In the genomic region with DNA sequence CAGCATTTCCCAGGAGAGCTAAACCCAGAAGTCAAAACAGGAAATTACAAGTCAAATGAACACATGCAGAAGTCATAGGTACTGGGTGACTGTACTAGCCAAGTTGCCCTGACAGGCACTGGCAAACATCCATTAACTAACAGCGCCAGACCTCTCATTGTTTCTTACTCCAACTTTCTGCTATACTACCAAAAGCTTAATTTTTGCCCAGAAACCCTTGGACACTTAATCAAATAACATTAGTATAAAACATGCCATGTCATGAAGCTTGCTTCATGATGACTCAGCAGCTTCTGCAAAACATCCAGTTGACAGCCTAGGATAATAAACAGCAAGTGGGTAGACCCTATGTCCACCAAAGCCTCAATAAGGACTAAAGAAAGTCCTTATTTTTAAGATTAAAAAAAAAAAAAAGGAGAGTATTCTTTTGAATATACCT, we compare ENCODE assay signal across 8 cellular contexts. TPM values are rescaled to one million over a fixed set of nuclear protein-coding genes. Genes with fewer than 3 reads are reported as not detected.
DNase-seq lines count a peak whose midpoint lies in the region; ATAC-seq, FAIRE-seq and TF ChIP-seq lines count a peak whose summit lies in the region.

No MANE protein-coding gene starts in this region.

- ATAC-seq in GM18909 (IDR thresholded peaks at IDR 0.05; ENCODE audit: poor library complexity, unreplicated experiment) = no peak

- no peak for DNase-seq in activated naive CD4-positive, alpha-beta T cell (lab: John Stamatoyannopoulos, UW)
- DNase-seq in RKO (ENCODE audit: low spot score) (peak; percentile 94), endothelial cell (ENCODE audit: low spot score) (no peak), renal cortical epithelial cell (ENCODE audit: low read depth) (peak; percentile 83), D721Med (ENCODE audit: insufficient read length, low spot score) (no peak), NCI-H2171 (lab: John Stamatoyannopoulos, UW) (no peak)

- FAIRE-seq in D721Med (lab: Jason Lieb, UNC) = no peak

- H3K4me3 Mint-ChIP-seq in activated naive CD4-positive, alpha-beta T cell treated with anti-CD3 and anti-CD28 coated beads, Interleukin-2, amount 50 U/mL, for 24 hours = peak overlapping the region; percentile 86
- no peak overlapping the region for H3K4me3 Mint-ChIP-seq in endothelial cell (ENCODE audit: unreplicated experiment)

- peaks cover 9% of the 10 kb centered on the region for H3K36me3 Mint-ChIP-seq in activated naive CD4-positive, alpha-beta T cell treated with anti-CD3 and anti-CD28 coated beads, Interleukin-2, amount 50 U/mL, for 24 hours
- H3K36me3 Mint-ChIP-seq in endothelial cell (ENCODE audit: low read depth, unreplicated experiment) = peaks cover 9% of the 10 kb centered on the region

- H3K4me1 Mint-ChIP-seq in activated naive CD4-positive, alpha-beta T cell treated with anti-CD3 and anti-CD28 coated beads, Interleukin-2, amount 50 U/mL, for 24 hours = peaks cover 51% of the 10 kb centered on the region
- H3K4me1 Mint-ChIP-seq in endothelial cell (ENCODE audit: unreplicated experiment) = peaks cover 28% of the 10 kb centered on the region

- no peaks in the 10 kb centered on the region for H3K27me3 Mint-ChIP-seq in activated naive CD4-positive, alpha-beta T cell treated with anti-CD3 and anti-CD28 coated beads, Interleukin-2, amount 50 U/mL, for 24 hours
- peaks cover 9% of the 10 kb centered on the region for H3K27me3 Mint-ChIP-seq in endothelial cell (ENCODE audit: unreplicated experiment)

- TF ChIP-seq CTCF in endothelial cell (IDR thresholded peaks at IDR 0.05; ENCODE audit: unreplicated experiment) (no peak), D721Med (IDR thresholded peaks at IDR 0.05; ENCODE audit: insufficient read depth, missing control alignments) (no peak)

- peak overlapping the region; percentile 71 for H3K27ac Mint-ChIP-seq in activated naive CD4-positive, alpha-beta T cell treated with anti-CD3 and anti-CD28 coated beads, Interleukin-2, amount 50 U/mL, for 24 hours
- peak overlapping the region; percentile 70 for H3K27ac Mint-ChIP-seq in endothelial cell (ENCODE audit: unreplicated experiment)

- no peaks in the 10 kb centered on the region for H3K9me3 Mint-ChIP-seq in activated naive CD4-positive, alpha-beta T cell treated with anti-CD3 and anti-CD28 coated beads, Interleukin-2, amount 50 U/mL, for 24 hours
- H3K9me3 Mint-ChIP-seq in endothelial cell (ENCODE audit: unreplicated experiment) = no peaks in the 10 kb centered on the region

RNA-seq across cellular contexts. Expression of a gene that starts 3.5 kb away (rescaled TPM):
- total RNA-seq in endothelial cell (ENCODE audit: unreplicated experiment) (39.0 TPM), renal cortical epithelial cell (26.9 and 48.6 TPM in 2 replicates)

Comparison
In these comparisons a context has a peak if more than half of its experiments do, and no peak if none do; other contexts are left out.
1. DNase-seq: peak in RKO (single experiment) and renal cortical epithelial cell (single experiment); none in activated naive CD4-positive, alpha-beta T cell (0 of 4), endothelial cell (single experiment), D721Med (single experiment) and NCI-H2171 (single experiment).